1 cellular context compared by ENCODE assay signal in genomic region chr2:181846359-181846758, GRCh38.
TF ChIP-seq lines count a peak whose summit lies in the region.

No MANE protein-coding gene starts in this region.

TF ChIP-seq in GM12878, 131 proteins besides CTCF, POLR2A, EP300 and RAD21 (continued from another document):
- TF ChIP-seq IRF3 (IDR thresholded peaks at IDR 0.05) (no peak), SMARCA5 (IDR thresholded peaks at IDR 0.05) (no peak), BHLHE40 (IDR thresholded peaks at IDR 0.05; ENCODE audit: borderline replicate concordance in 1 of 2, low read depth in 2 of 2, low read length in 1 of 2) (no peak), NFXL1 (IDR thresholded peaks at IDR 0.05; ENCODE audit: borderline replicate concordance) (no peak), PBX3 (IDR thresholded peaks at IDR 0.05; ENCODE audit: insufficient replicate concordance, low read depth, low read length) (no peak), RUNX3 (IDR thresholded peaks at IDR 0.05; ENCODE audit: low read length) (no peak), CBX3 (IDR thresholded peaks at IDR 0.05; ENCODE audit: borderline replicate concordance, low read depth) (no peak), CREM (IDR thresholded peaks at IDR 0.05; ENCODE audit: low read depth) (no peak), RB1 (IDR thresholded peaks at IDR 0.05; ENCODE audit: borderline replicate concordance) (no peak), SP1 (IDR thresholded peaks at IDR 0.05; ENCODE audit: low read depth, low read length) (no peak)
- TF ChIP-seq, protein P1, sequence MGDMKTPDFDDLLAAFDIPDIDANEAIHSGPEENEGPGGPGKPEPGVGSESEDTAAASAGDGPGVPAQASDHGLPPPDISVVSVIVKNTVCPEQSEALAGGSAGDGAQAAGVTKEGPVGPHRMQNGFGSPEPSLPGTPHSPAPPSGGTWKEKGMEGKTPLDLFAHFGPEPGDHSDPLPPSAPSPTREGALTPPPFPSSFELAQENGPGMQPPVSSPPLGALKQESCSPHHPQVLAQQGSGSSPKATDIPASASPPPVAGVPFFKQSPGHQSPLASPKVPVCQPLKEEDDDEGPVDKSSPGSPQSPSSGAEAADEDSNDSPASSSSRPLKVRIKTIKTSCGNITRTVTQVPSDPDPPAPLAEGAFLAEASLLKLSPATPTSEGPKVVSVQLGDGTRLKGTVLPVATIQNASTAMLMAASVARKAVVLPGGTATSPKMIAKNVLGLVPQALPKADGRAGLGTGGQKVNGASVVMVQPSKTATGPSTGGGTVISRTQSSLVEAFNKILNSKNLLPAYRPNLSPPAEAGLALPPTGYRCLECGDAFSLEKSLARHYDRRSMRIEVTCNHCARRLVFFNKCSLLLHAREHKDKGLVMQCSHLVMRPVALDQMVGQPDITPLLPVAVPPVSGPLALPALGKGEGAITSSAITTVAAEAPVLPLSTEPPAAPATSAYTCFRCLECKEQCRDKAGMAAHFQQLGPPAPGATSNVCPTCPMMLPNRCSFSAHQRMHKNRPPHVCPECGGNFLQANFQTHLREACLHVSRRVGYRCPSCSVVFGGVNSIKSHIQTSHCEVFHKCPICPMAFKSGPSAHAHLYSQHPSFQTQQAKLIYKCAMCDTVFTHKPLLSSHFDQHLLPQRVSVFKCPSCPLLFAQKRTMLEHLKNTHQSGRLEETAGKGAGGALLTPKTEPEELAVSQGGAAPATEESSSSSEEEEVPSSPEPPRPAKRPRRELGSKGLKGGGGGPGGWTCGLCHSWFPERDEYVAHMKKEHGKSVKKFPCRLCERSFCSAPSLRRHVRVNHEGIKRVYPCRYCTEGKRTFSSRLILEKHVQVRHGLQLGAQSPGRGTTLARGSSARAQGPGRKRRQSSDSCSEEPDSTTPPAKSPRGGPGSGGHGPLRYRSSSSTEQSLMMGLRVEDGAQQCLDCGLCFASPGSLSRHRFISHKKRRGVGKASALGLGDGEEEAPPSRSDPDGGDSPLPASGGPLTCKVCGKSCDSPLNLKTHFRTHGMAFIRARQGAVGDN (IDR thresholded peaks at IDR 0.05), result no peak
- TF ChIP-seq, protein P2, sequence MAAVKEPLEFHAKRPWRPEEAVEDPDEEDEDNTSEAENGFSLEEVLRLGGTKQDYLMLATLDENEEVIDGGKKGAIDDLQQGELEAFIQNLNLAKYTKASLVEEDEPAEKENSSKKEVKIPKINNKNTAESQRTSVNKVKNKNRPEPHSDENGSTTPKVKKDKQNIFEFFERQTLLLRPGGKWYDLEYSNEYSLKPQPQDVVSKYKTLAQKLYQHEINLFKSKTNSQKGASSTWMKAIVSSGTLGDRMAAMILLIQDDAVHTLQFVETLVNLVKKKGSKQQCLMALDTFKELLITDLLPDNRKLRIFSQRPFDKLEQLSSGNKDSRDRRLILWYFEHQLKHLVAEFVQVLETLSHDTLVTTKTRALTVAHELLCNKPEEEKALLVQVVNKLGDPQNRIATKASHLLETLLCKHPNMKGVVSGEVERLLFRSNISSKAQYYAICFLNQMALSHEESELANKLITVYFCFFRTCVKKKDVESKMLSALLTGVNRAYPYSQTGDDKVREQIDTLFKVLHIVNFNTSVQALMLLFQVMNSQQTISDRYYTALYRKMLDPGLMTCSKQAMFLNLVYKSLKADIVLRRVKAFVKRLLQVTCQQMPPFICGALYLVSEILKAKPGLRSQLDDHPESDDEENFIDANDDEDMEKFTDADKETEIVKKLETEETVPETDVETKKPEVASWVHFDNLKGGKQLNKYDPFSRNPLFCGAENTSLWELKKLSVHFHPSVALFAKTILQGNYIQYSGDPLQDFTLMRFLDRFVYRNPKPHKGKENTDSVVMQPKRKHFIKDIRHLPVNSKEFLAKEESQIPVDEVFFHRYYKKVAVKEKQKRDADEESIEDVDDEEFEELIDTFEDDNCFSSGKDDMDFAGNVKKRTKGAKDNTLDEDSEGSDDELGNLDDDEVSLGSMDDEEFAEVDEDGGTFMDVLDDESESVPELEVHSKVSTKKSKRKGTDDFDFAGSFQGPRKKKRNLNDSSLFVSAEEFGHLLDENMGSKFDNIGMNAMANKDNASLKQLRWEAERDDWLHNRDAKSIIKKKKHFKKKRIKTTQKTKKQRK (IDR thresholded peaks at IDR 0.05; ENCODE audit: low read depth, low read length), result no peak
